22 cellular contexts compared by ENCODE assay signal in the genomic region with DNA sequence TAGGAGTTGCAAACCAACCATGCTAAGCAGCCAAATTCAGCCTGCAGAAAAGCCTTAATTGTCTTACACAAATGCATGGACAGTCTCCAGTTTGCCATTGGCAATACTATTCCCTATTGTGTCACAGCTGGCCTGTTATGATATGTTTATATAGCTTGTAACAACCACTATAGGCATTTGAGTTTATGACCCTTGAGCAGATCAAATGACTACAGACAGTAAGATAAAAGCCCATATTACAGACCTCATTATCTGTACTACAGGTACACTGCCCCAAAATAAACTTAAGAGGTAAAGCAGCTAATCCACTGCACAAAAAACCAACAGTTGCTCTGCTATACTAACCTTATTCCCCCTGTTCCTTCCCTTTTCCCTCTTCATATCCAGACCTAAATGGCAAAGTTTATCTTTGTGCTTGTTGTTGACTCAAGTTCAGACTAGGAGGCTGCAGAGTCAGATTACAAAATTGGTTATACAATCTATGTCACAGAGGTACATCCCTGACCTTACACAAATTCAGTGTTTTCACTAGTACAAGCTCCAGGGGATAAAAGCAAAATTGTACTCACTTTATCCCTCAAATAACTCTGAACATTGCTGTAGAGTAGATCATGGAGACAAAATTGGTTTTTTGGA.
A peak's percentile ranks its signal among the peaks of the same experiment; 100 is the strongest.
DNase-seq lines count a peak whose midpoint lies in the region; ATAC-seq, FAIRE-seq and TF ChIP-seq lines count a peak whose summit lies in the region.
"Had no signal": no experiment of that assay in that cellular context is flagged by ENCODE, and none has a peak within 500 bp of the region (broad histone marks: within the 10 kb centered on the region; RNA-seq: fewer than 3 reads in every experiment).

No MANE protein-coding gene starts in this region.

- H4K20me1 ChIP-seq in HepG2 (ENCODE audit: insufficient read depth, low read length): no peaks in the 10 kb centered on the region

- TF ChIP-seq RAD21 in liver (IDR thresholded peaks at IDR 0.05) (peak in 1 of 2 donors; percentile 8), HepG2 (CRISPR knock-in tag; IDR thresholded peaks at IDR 0.05) (no peak)

- H2AFZ ChIP-seq in HepG2 (ENCODE audit: low read length): no peak overlapping the region
- H2AFZ ChIP-seq: GM23338 had no signal

- H3K4me2 ChIP-seq in HepG2 (ENCODE audit: low read depth, low read length): no peak overlapping the region
- H3K4me2 ChIP-seq: GM23338 had no signal

- ATAC-seq in HepG2 (no peak), left colon (peak; percentile 92), HG02588 (IDR thresholded peaks at IDR 0.05; ENCODE audit: unreplicated experiment) (no peak)
- ATAC-seq: GM23338 had no signal

- H3K4me3 ChIP-seq in liver (ENCODE audit: low read depth in 1 of 3, low read length in 3 of 3): peak overlapping the region in 1 of 3 donors; percentile 5
- H3K4me3 ChIP-seq in HepG2 (replicated peaks in 1 of 3; ENCODE audit: insufficient read depth in 1 of 3, low read depth in 2 of 3, low read length in 3 of 3): no peak overlapping the region
- H3K4me3 ChIP-seq: GM23338, MG63, Peyer's patch had no signal

- FAIRE-seq in HepG2 (lab: Jason Lieb, UNC): no peak
- FAIRE-seq: GM12892, GM18507 had no signal

- H3K36me3 ChIP-seq in liver (ENCODE audit: control insufficient read depth in 4 of 4, insufficient read depth in 3 of 4, low read depth in 1 of 4, low read length in 3 of 4) (no peaks in the 10 kb centered on the region), HepG2 (replicated peaks in 1 of 2; ENCODE audit: control insufficient read depth in 1 of 2, insufficient read depth in 2 of 2, low read length in 2 of 2) (no peaks in the 10 kb centered on the region)
- H3K36me3 ChIP-seq: MG63, Peyer's patch had no signal

- no peaks in the 10 kb centered on the region for H3K79me2 ChIP-seq in HepG2 (ENCODE audit: insufficient read depth, low read length)

- in situ Hi-C loops in HepG2 (cut with HindIII; ENCODE audit: extremely low pct_ligation_motif_present, low pct_unique_long_range_greater_than_20kb): no loop called here

- POLR2A ChIA-PET in HepG2 (lab: Yijun Ruan, JAX): no interaction called here

- TF ChIP-seq POLR2A in HepG2 (IDR thresholded peaks at IDR 0.05; ENCODE audit: insufficient read depth in 1 of 2, low read depth in 2 of 2, low read length in 2 of 2): no peak

- H3K4me1 ChIP-seq in liver (ENCODE audit: control insufficient read depth in 4 of 4, insufficient read depth in 4 of 4, low read length in 3 of 4): peaks cover 0 to 21% (median 19%) of the 10 kb centered on the region in 4 donors
- no peaks in the 10 kb centered on the region for H3K4me1 ChIP-seq in HepG2 (ENCODE audit: insufficient read depth, low read length)
- H3K4me1 ChIP-seq: Peyer's patch had no signal

- intact Hi-C loops in HepG2 (cut with micrococcal nuclease; ENCODE audit: unreplicated experiment): no loop called here
- intact Hi-C loops in left colon (cut with DNase I, micrococcal nuclease): no loop called here

- TF ChIP-seq EP300 in HepG2 (IDR thresholded peaks at IDR 0.05; ENCODE audit: low read depth in 2 of 2, low read length in 2 of 2) (no peak), HepG2 (CRISPR knock-in tag; IDR thresholded peaks at IDR 0.05; ENCODE audit: borderline replicate concordance) (no peak)

- no TSS peak for BruUV-seq in HepG2 (replicated peaks; lab: Mats Ljungman, UMichigan)

- CTCF ChIA-PET in HepG2 (lab: Yijun Ruan, JAX; ENCODE audit: low intra/inter-chr PET ratio, low total read pairs): no interaction called here

- no peak overlapping the region for H3K9ac ChIP-seq in liver (ENCODE audit: low read depth in 1 of 2, low read length in 2 of 2)
- H3K9ac ChIP-seq in HepG2 (ENCODE audit: insufficient read depth, low read depth, low read length): no peak overlapping the region

- H3K27me3 ChIP-seq in liver (ENCODE audit: control insufficient read depth in 4 of 4, insufficient read depth in 4 of 4, low read length in 3 of 4) (no peaks in the 10 kb centered on the region), HepG2 (ENCODE audit: control insufficient read depth in 1 of 2, insufficient read depth in 2 of 2, low read length in 2 of 2) (no peaks in the 10 kb centered on the region)
- H3K27me3 ChIP-seq: MG63, Peyer's patch had no signal

- TF ChIP-seq CTCF in liver (IDR thresholded peaks at IDR 0.05; ENCODE audit: low read depth, low read length, missing input control): no peak
- TF ChIP-seq CTCF in HepG2 (CRISPR knock-in tag; IDR thresholded peaks at IDR 0.05): no peak

- H3K9me3 ChIP-seq in liver (ENCODE audit: control insufficient read depth in 4 of 4, low read length in 3 of 4) (no peaks in the 10 kb centered on the region), HepG2 (ENCODE audit: low read length) (no peaks in the 10 kb centered on the region)
- H3K9me3 ChIP-seq: MG63, Peyer's patch had no signal

- H3K27ac ChIP-seq in liver (ENCODE audit: low read depth in 1 of 2, low read length in 2 of 2): peak overlapping the region; percentile 54 to 58
- H3K27ac ChIP-seq in HepG2 (ENCODE audit: extremely low read length, insufficient read depth, low read length): no peak overlapping the region
- H3K27ac ChIP-seq: Peyer's patch had no signal

- DNase-seq in DMS153 treated with DMSO at 0.1 percent for 48 hours (lab: John Stamatoyannopoulos, UW; ENCODE audit: unreplicated experiment) (peak; percentile 18), DMS153 (lab: John Stamatoyannopoulos, UW) (no peak), HepG2 (ENCODE audit: low spot score) (no peak), left colon (no peak), NCI-H446 treated with DMSO at 0.1 percent for 48 hours (lab: John Stamatoyannopoulos, UW) (no peak), NCI-H526 treated with DMSO at 0.1 percent for 48 hours (lab: John Stamatoyannopoulos, UW) (no peak)
- DNase-seq: 8988T; DMS 273 treated with DMSO at 0.1 percent for 48 hours; EL; HCEC 1CT; Kasumi-1; MG63; NCI-H1048; NCI-H187; NCI-H526; NK-92 treated with Interleukin-12 subunit alpha and Interleukin-12 subunit beta, amount 100 ng/mL, for 24 hours; Peyer's patch had no signal

TF ChIP-seq in liver, 16 proteins besides CTCF, POLR2A, EP300 and RAD21 (continues in another document):
- TF ChIP-seq YY1 (IDR thresholded peaks at IDR 0.05): no peak
- no peak for TF ChIP-seq EGR1 (IDR thresholded peaks at IDR 0.05; ENCODE audit: low read depth in 2 of 2)
- peak; percentile 76 for TF ChIP-seq FOXA1 (IDR thresholded peaks at IDR 0.05)
- TF ChIP-seq, protein P1, sequence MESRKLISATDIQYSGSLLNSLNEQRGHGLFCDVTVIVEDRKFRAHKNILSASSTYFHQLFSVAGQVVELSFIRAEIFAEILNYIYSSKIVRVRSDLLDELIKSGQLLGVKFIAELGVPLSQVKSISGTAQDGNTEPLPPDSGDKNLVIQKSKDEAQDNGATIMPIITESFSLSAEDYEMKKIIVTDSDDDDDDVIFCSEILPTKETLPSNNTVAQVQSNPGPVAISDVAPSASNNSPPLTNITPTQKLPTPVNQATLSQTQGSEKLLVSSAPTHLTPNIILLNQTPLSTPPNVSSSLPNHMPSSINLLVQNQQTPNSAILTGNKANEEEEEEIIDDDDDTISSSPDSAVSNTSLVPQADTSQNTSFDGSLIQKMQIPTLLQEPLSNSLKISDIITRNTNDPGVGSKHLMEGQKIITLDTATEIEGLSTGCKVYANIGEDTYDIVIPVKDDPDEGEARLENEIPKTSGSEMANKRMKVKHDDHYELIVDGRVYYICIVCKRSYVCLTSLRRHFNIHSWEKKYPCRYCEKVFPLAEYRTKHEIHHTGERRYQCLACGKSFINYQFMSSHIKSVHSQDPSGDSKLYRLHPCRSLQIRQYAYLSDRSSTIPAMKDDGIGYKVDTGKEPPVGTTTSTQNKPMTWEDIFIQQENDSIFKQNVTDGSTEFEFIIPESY (IDR thresholded peaks at IDR 0.05): no peak

TF ChIP-seq in HepG2, 621 proteins besides CTCF, POLR2A, EP300 and RAD21:
- TF ChIP-seq, protein P2, sequence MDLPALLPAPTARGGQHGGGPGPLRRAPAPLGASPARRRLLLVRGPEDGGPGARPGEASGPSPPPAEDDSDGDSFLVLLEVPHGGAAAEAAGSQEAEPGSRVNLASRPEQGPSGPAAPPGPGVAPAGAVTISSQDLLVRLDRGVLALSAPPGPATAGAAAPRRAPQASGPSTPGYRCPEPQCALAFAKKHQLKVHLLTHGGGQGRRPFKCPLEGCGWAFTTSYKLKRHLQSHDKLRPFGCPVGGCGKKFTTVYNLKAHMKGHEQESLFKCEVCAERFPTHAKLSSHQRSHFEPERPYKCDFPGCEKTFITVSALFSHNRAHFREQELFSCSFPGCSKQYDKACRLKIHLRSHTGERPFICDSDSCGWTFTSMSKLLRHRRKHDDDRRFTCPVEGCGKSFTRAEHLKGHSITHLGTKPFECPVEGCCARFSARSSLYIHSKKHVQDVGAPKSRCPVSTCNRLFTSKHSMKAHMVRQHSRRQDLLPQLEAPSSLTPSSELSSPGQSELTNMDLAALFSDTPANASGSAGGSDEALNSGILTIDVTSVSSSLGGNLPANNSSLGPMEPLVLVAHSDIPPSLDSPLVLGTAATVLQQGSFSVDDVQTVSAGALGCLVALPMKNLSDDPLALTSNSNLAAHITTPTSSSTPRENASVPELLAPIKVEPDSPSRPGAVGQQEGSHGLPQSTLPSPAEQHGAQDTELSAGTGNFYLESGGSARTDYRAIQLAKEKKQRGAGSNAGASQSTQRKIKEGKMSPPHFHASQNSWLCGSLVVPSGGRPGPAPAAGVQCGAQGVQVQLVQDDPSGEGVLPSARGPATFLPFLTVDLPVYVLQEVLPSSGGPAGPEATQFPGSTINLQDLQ (CRISPR knock-in tag; IDR thresholded peaks at IDR 0.05): no peak
- no peak for TF ChIP-seq ZNF34 (CRISPR knock-in tag; IDR thresholded peaks at IDR 0.05; ENCODE audit: borderline replicate concordance)
TF ChIP-seq in HepG2: peak in this region for 0.
